10 cellular contexts compared by ENCODE assay signal in genomic region chr21:42532466-42533181, GRCh38. TPM values are rescaled to one million over a fixed set of nuclear protein-coding genes. Genes with fewer than 3 reads are reported as not detected.
A peak's percentile ranks its signal among the peaks of the same experiment; 100 is the strongest.
DNase-seq lines count a peak whose midpoint lies in the region; ATAC-seq, FAIRE-seq and TF ChIP-seq lines count a peak whose summit lies in the region.
"Had no signal": no experiment of that assay in that cellular context is flagged by ENCODE, and none has a peak within 500 bp of the region (broad histone marks: within the 10 kb centered on the region; RNA-seq: fewer than 3 reads in every experiment).

No MANE protein-coding gene starts in this region.

- ATAC-seq in GM12878 (peak; percentile 10), left lobe of liver (peak; percentile 61), HG02623 (IDR thresholded peaks at IDR 0.05; ENCODE audit: unreplicated experiment) (no peak)

- H3K27ac ChIP-seq in GM12878 (ENCODE audit: control insufficient read depth, insufficient read depth) (peak overlapping the region; percentile 40), substantia nigra (ENCODE audit: low read depth, low read length, poor library complexity, severe bottlenecking) (no peak overlapping the region), RWPE1 (no peak overlapping the region)

- H3K4me1 ChIP-seq in GM12878 (ENCODE audit: control insufficient read depth, insufficient read depth, low read length) = peaks cover 90% of the 10 kb centered on the region

- SMC1A ChIA-PET in GM12878 (lab: Charles Lee; ENCODE audit: uncharacterized antibody, unreplicated experiment) = interaction anchor here (1.2 to 9.1 kb wide), 6 partner anchors 9 to 68 kb away, joined by 4 to 268 read pairs (median 54); partner anchors contain the start of genes RSPH1 and SLC37A1

- peak overlapping the region; percentile 26; the same call in 1 of the 2 replicates for H3K9ac ChIP-seq in GM12878 (ENCODE audit: control insufficient read depth, insufficient read depth, low read length)

- H4K20me1 ChIP-seq in GM12878 (ENCODE audit: control insufficient read depth, insufficient read depth) = no peaks in the 10 kb centered on the region

- no peak overlapping the region for H3K4me3 ChIP-seq in GM12878

- no peak for FAIRE-seq in GM12878 (lab: Jason Lieb, UNC)
- FAIRE-seq: TTC549 had no signal

- TF ChIP-seq EP300 in GM12878 (IDR thresholded peaks at IDR 0.05; ENCODE audit: borderline replicate concordance in 1 of 2, control insufficient read depth in 1 of 2, low read depth in 2 of 2, low read length in 2 of 2) = peak; percentile 69 to 74; a peak in 3 of 4 replicates

- CTCF ChIA-PET in GM12878 (lab: Yijun Ruan, JAX) (interaction anchor here (0.6 to 7.6 kb wide), 4 partner anchors 56 to 86 kb away, joined by 3 to 168 read pairs (median 37); no protein-coding TSS in a partner anchor), RWPE1 (lab: Yijun Ruan, JAX) (interaction anchor here (0.7 kb wide), 1 partner anchor 153 kb away, joined by 3 read pairs; no protein-coding TSS in a partner anchor)

- WGBS in GM12878 (ENCODE audit: insufficient coverage, insufficient replicate concordance, low lambda C conversion rate, missing lambda C conversion rate) = 64% methylated on average over 18 of the region's 18 CpGs

- H3K27me3 ChIP-seq in GM12878 (replicated peaks in 1 of 2; ENCODE audit: control insufficient read depth in 2 of 2, insufficient read depth in 2 of 2, low read length in 1 of 2) = no peaks in the 10 kb centered on the region

- DNase-seq in HT-29 (ENCODE audit: low spot score) = peak; percentile 29
- DNase-seq in GM12878 (ENCODE audit: low read depth, low spot score) = no peak
- peak; percentile 80 for DNase-seq in left lobe of liver (ENCODE audit: low spot score)
- peak in 41 of 49 donors; percentile 27 to 90 (median 72) for DNase-seq in substantia nigra (lab: John Stamatoyannopoulos, UW)
- DNase-seq in SIG-M5 (lab: John Stamatoyannopoulos, UW) = no peak
- no peak for DNase-seq in ecto neural progenitor cell (ENCODE audit: low spot score)
- no peak for DNase-seq in RWPE1 (ENCODE audit: low spot score)
- DNase-seq: NCI-H1092 had no signal

- no peaks in the 10 kb centered on the region for H3K9me3 ChIP-seq in GM12878 (replicated peaks; ENCODE audit: control insufficient read depth, insufficient read depth, low read length)

- peak overlapping the region; percentile 38 for H3K4me2 ChIP-seq in GM12878 (ENCODE audit: control insufficient read depth, insufficient read depth)

- RAD21 ChIA-PET in GM12878 (lab: Charles Lee; ENCODE audit: unreplicated experiment) = interaction anchor here (0.9 to 6.6 kb wide), 9 partner anchors 10 to 247 kb away, joined by 3 to 146 read pairs (median 4); partner anchors contain the start of gene SLC37A1

- H2AFZ ChIP-seq in GM12878 (ENCODE audit: control insufficient read depth, low read depth, low read length) = no peak overlapping the region

- no peak for TF ChIP-seq RAD21 in GM12878 (IDR thresholded peaks at IDR 0.05; ENCODE audit: insufficient read depth, low read depth, low read length)

- intact Hi-C loops in GM12878 (cut with micrococcal nuclease; ENCODE audit: unreplicated experiment) = no loop called here

- H3K79me2 ChIP-seq in GM12878 (ENCODE audit: control insufficient read depth, insufficient read depth, low read length) = peaks cover 21% of the 10 kb centered on the region

- BruUV-seq in GM12878 (replicated peaks; lab: Mats Ljungman, UMichigan) = no TSS peak

- peaks cover 14 to 16% of the 10 kb centered on the region in 2 experiments for H3K36me3 ChIP-seq in GM12878 (ENCODE audit: control insufficient read depth in 2 of 2, insufficient read depth in 2 of 2, low read length in 1 of 2)

- TF ChIP-seq CTCF in GM12878 (IDR thresholded peaks at IDR 0.05 in 2 of 3, conservative IDR thresholded peaks at IDR 0.05 in 1 of 3; ENCODE audit: control insufficient read depth in 2 of 3, extremely low read depth in 1 of 3, insufficient read depth in 1 of 3, low read depth in 3 of 3, low read length in 3 of 3) = no peak
- TF ChIP-seq CTCF in RWPE1 (conservative IDR thresholded peaks at IDR 0.05; ENCODE audit: low read depth) = no peak

- TF ChIP-seq POLR2A in GM12878 (IDR thresholded peaks at IDR 0.05; ENCODE audit: low read depth, low read length) = no peak

- POLR2A ChIA-PET in GM12878 (lab: Charles Lee) = interaction anchor here (1.0 to 5.9 kb wide), 7 partner anchors 7 to 139 kb away, joined by 3 to 71 read pairs (median 9); partner anchors contain the start of gene SLC37A1
- POLR2A ChIA-PET in RWPE1 (lab: Yijun Ruan, JAX; ENCODE audit: low non-redundant PET) = no interaction called here

- in situ Hi-C loops in GM12878 (cut with MboI) = no loop called here

TF ChIP-seq in GM12878, 131 proteins besides CTCF, POLR2A, EP300 and RAD21 (continues in another document):
- TF ChIP-seq, protein P1, sequence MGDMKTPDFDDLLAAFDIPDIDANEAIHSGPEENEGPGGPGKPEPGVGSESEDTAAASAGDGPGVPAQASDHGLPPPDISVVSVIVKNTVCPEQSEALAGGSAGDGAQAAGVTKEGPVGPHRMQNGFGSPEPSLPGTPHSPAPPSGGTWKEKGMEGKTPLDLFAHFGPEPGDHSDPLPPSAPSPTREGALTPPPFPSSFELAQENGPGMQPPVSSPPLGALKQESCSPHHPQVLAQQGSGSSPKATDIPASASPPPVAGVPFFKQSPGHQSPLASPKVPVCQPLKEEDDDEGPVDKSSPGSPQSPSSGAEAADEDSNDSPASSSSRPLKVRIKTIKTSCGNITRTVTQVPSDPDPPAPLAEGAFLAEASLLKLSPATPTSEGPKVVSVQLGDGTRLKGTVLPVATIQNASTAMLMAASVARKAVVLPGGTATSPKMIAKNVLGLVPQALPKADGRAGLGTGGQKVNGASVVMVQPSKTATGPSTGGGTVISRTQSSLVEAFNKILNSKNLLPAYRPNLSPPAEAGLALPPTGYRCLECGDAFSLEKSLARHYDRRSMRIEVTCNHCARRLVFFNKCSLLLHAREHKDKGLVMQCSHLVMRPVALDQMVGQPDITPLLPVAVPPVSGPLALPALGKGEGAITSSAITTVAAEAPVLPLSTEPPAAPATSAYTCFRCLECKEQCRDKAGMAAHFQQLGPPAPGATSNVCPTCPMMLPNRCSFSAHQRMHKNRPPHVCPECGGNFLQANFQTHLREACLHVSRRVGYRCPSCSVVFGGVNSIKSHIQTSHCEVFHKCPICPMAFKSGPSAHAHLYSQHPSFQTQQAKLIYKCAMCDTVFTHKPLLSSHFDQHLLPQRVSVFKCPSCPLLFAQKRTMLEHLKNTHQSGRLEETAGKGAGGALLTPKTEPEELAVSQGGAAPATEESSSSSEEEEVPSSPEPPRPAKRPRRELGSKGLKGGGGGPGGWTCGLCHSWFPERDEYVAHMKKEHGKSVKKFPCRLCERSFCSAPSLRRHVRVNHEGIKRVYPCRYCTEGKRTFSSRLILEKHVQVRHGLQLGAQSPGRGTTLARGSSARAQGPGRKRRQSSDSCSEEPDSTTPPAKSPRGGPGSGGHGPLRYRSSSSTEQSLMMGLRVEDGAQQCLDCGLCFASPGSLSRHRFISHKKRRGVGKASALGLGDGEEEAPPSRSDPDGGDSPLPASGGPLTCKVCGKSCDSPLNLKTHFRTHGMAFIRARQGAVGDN (IDR thresholded peaks at IDR 0.05) = peak; percentile 97

RNA-seq across cellular contexts. Expression of gene SLC37A1, which starts 19.0 kb away (rescaled TPM):
- 96.0 and 102 TPM in 2 replicates for total RNA-seq in HT-29 (2014; rRNA removed; shearing (Covaris generic))
- total RNA-seq in GM12878 (2013; cell fraction: nucleolus; rRNA removed) = 129 and 143 TPM in 2 replicates
- total RNA-seq in GM12878 (2014; rRNA removed) (33.0 and 35.5 TPM in 2 replicates), GM12878 (2014; rRNA removed; fragmentation: Illumina TruSeq; extraction: Trizol) (19.2 and 19.7 TPM in 2 replicates), GM12878 (2021) (30.7 and 34.8 TPM in 2 replicates), left lobe of liver (5.0 TPM)
- polyA plus RNA-seq in GM12878 (2011; ENCODE audit: low read depth) = 6.2 TPM
- polyA plus RNA-seq in GM12878 (2011; rRNA removed) (17.7 and 23.3 TPM in 2 replicates), GM12878 (2014; fragmentation: Illumina TruSeq; extraction: Trizol) (12.0 and 18.4 TPM in 2 replicates), GM12878 (2014; fragmentation: Nextera tagmentation; extraction: Ambion mirVana) (1 to 10 TPM; 1.1 to 2.4 TPM), GM12878 (2014; rRNA removed) (25.4 and 26.5 TPM in 2 replicates), GM12878 (2016; fragmentation: Nextera tagmentation; extraction: Ambion mirVana) (10 to 100 TPM; 28.0 to 32.0 TPM)
- 20.2 and 24.6 TPM in 2 replicates for polyA plus RNA-seq in GM12878 (2011; cell fraction: cytosol; rRNA removed)
- 75.0 and 82.4 TPM in 2 replicates for polyA plus RNA-seq in GM12878 (2011; cell fraction: nucleus; rRNA removed)
- polyA plus RNA-seq in GM12878 (2012) = 17.7 and 18.5 TPM in 2 replicates
- 22.6 and 32.2 TPM in 2 replicates for polyA minus RNA-seq in GM12878 (2011; rRNA and poly(A)+ RNA removed)
- polyA minus RNA-seq in GM12878 (2011; cell fraction: cytosol; rRNA and poly(A)+ RNA removed) = 8.6 and 12.4 TPM in 2 replicates
- 43.9 and 56.5 TPM in 2 replicates for polyA minus RNA-seq in GM12878 (2011; cell fraction: nucleus; rRNA and poly(A)+ RNA removed)

RNA-seq across cellular contexts. Expression of gene RSPH1, which starts 36.6 kb away (rescaled TPM):
- total RNA-seq in HT-29 (2014; rRNA removed; shearing (Covaris generic)) = 1.9 and 2.7 TPM in 2 replicates
- 0.56 and 0.78 TPM in 2 replicates for total RNA-seq in GM12878 (2013; cell fraction: nucleolus; rRNA removed)
- total RNA-seq in GM12878 (2014; rRNA removed) (0.11 and 0.33 TPM in 2 replicates), GM12878 (2014; rRNA removed; fragmentation: Illumina TruSeq; extraction: Trizol) (0.27 and 0.37 TPM in 2 replicates), GM12878 (2021) (0.27 and 0.28 TPM in 2 replicates), left lobe of liver (0.33 TPM)
- polyA plus RNA-seq in GM12878 (2011; ENCODE audit: low read depth) = 0.94 TPM
- polyA plus RNA-seq in GM12878 (2011; rRNA removed) (0.38 and 0.59 TPM in 2 replicates), GM12878 (2014; fragmentation: Illumina TruSeq; extraction: Trizol) (0.37 and 0.67 TPM in 2 replicates), GM12878 (2014; fragmentation: Nextera tagmentation; extraction: Ambion mirVana) (under 1 TPM; 0.37 to 0.38 TPM), GM12878 (2014; rRNA removed) (0.19 and 0.81 TPM in 2 replicates), GM12878 (2016; fragmentation: Nextera tagmentation; extraction: Ambion mirVana) (1 to 10 TPM; 1.2 to 1.4 TPM)
- 0.10 and 0.21 TPM in 2 replicates for polyA plus RNA-seq in GM12878 (2011; cell fraction: cytosol; rRNA removed)
- polyA plus RNA-seq in GM12878 (2011; cell fraction: nucleus; rRNA removed) = 0.16 and 0.22 TPM in 2 replicates
- 0.79 and 1.1 TPM in 2 replicates for polyA plus RNA-seq in GM12878 (2012)
- 0.88 TPM in 1 of 2 replicates, not detected in the other for polyA minus RNA-seq in GM12878 (2011; rRNA and poly(A)+ RNA removed)
- polyA minus RNA-seq in GM12878 (2011; cell fraction: cytosol; rRNA and poly(A)+ RNA removed) = not detected in 2 replicates
- polyA minus RNA-seq in GM12878 (2011; cell fraction: nucleus; rRNA and poly(A)+ RNA removed) = not detected in 2 replicates

Comparison
In these comparisons a context has a peak if more than half of its experiments do, and no peak if none do; other contexts are left out.
1. DNase-seq: peak in HT-29 (single experiment), left lobe of liver (single experiment) and substantia nigra (41 of 49); none in GM12878 (single experiment), SIG-M5 (single experiment), ecto neural progenitor cell (single experiment) and RWPE1 (single experiment).